In genomic region chr12:6452245-6452731, GRCh38 we compare ENCODE assay signal across 8 cellular contexts. TPM values are rescaled to one million over a fixed set of nuclear protein-coding genes. Genes with fewer than 3 reads are reported as not detected.
A peak's percentile ranks its signal among the peaks of the same experiment; 100 is the strongest.
DNase-seq lines count a peak whose midpoint lies in the region; ATAC-seq, FAIRE-seq and TF ChIP-seq lines count a peak whose summit lies in the region.

No MANE protein-coding gene starts in this region.

- 7% methylated on average over 2 of the region's 7 CpGs for WGBS in K562 (ENCODE audit: insufficient coverage, low coverage, missing lambda C conversion rate)

- CTCF ChIA-PET in K562 (lab: Yijun Ruan, JAX; ENCODE audit: low intra/inter-chr PET ratio): no interaction called here

- H3K27me3 Mint-ChIP-seq in immature natural killer cell (ENCODE audit: low read depth in 3 of 3): peaks cover 0 to 5% (median 0%) of the 10 kb centered on the region in 3 donors

- H3K36me3 ChIP-seq in GM06990 (ENCODE audit: control insufficient read depth, insufficient read depth, low read length) (peaks cover 25% of the 10 kb centered on the region), Karpas-422 (ENCODE audit: insufficient read depth, low read length) (peaks cover 6% of the 10 kb centered on the region; the same call in 1 of the 2 replicates), K562 (ENCODE audit: control insufficient read depth, insufficient read depth, low read length) (no peaks in the 10 kb centered on the region)

- TF ChIP-seq EP300 in K562 (IDR thresholded peaks at IDR 0.05; ENCODE audit: low read length): no peak

- peaks cover 7 to 21% (median 13%) of the 10 kb centered on the region in 3 donors for H3K36me3 Mint-ChIP-seq in immature natural killer cell

- H3K4me2 ChIP-seq in Karpas-422 (ENCODE audit: low read depth, low read length, poor library complexity, severe bottlenecking) (peak overlapping the region; percentile 96), K562 (ENCODE audit: insufficient read depth, low read length) (peak overlapping the region; percentile 77)

- no peaks in the 10 kb centered on the region for H3K9me1 ChIP-seq in K562 (ENCODE audit: control insufficient read depth, insufficient read depth, low read length)

- H3K79me2 ChIP-seq in Karpas-422 (ENCODE audit: low read length): peaks cover 5% of the 10 kb centered on the region
- no peaks in the 10 kb centered on the region for H3K79me2 ChIP-seq in K562 (ENCODE audit: control insufficient read depth, insufficient read depth, low read length)

- H3K4me1 ChIP-seq in Karpas-422 (ENCODE audit: low read length): peaks cover 48% of the 10 kb centered on the region
- H3K4me1 ChIP-seq in K562 (replicated peaks in 1 of 2; ENCODE audit: control insufficient read depth in 2 of 2, insufficient read depth in 2 of 2, low read length in 2 of 2): peaks cover 12 to 24% of the 10 kb centered on the region in 2 experiments; a peak in 4 of 5 replicates

- H3K27ac ChIP-seq in Karpas-422 (ENCODE audit: low read length) (peak overlapping the region; percentile 100), K562 (ENCODE audit: extremely low read depth, low read depth, low read length) (peak overlapping the region; percentile 75)

- H3K27me3 ChIP-seq in GM06990 (replicated peaks; ENCODE audit: control insufficient read depth, insufficient read depth, low read length) (no peaks in the 10 kb centered on the region), Karpas-422 (ENCODE audit: low read length) (no peaks in the 10 kb centered on the region), K562 (ENCODE audit: control insufficient read depth in 2 of 2, insufficient read depth in 2 of 2, low read length in 2 of 2) (no peaks in the 10 kb centered on the region)

- H3K9me3 ChIP-seq in Karpas-422 (ENCODE audit: low read length): no peaks in the 10 kb centered on the region
- H3K9me3 ChIP-seq in K562 (replicated peaks; ENCODE audit: control insufficient read depth, insufficient read depth, low read depth, low read length): no peaks in the 10 kb centered on the region

- no peak for TF ChIP-seq CTCF in GM06990 (IDR thresholded peaks at IDR 0.05; ENCODE audit: insufficient read depth, low read length, poor library complexity, severe bottlenecking)
- TF ChIP-seq CTCF in K562 (IDR thresholded peaks at IDR 0.05 in 2 of 3, conservative IDR thresholded peaks at IDR 0.05 in 1 of 3; ENCODE audit: insufficient read depth in 2 of 3, low read depth in 1 of 3, low read length in 3 of 3): no peak

- intact Hi-C loops in K562 (cut with micrococcal nuclease): no loop called here

- FAIRE-seq in K562 (lab: Jason Lieb, UNC): no peak

- in situ Hi-C loops in K562 (cut with MboI): loop anchor here (25.0 kb wide), 1 partner anchor 390 kb away; no protein-coding TSS in a partner anchor

- H3K4me1 Mint-ChIP-seq in immature natural killer cell: peaks cover 43 to 44% of the 10 kb centered on the region in 2 donors

- peak overlapping the region; percentile 97 to 100 (median 98) for H3K27ac Mint-ChIP-seq in immature natural killer cell

- H3K9me3 Mint-ChIP-seq in immature natural killer cell: no peaks in the 10 kb centered on the region

- H3K4me3 ChIP-seq in GM06990 (replicated peaks; ENCODE audit: low read depth, low read length) (peak overlapping the region; percentile 74), Karpas-422 (ENCODE audit: low read length) (peak overlapping the region; percentile 68), K562 (peak overlapping the region; percentile 28)

- H3K4me3 Mint-ChIP-seq in immature natural killer cell: peak overlapping the region; percentile 90 to 100 (median 100)

- H4K20me1 ChIP-seq in Karpas-422 (ENCODE audit: insufficient read depth, low read depth, low read length) (no peaks in the 10 kb centered on the region), K562 (replicated peaks; ENCODE audit: control insufficient read depth, insufficient read depth, low read length) (no peaks in the 10 kb centered on the region)

- peak; percentile 70 for ATAC-seq in K562

- H3K9ac ChIP-seq in Karpas-422 (ENCODE audit: low read length) (peak overlapping the region; percentile 95), K562 (ENCODE audit: insufficient read depth in 1 of 2, low read depth in 2 of 2, low read length in 2 of 2) (peak overlapping the region; percentile 60 to 91)

- H3K9me2 ChIP-seq in Karpas-422 (replicated peaks; ENCODE audit: insufficient read depth, low read length): no peaks in the 10 kb centered on the region

- BruUV-seq in K562 (replicated peaks; lab: Mats Ljungman, UMichigan): no TSS peak

- no peak overlapping the region for H2AFZ ChIP-seq in Karpas-422 (ENCODE audit: low read length)
- peak overlapping the region; percentile 99 for H2AFZ ChIP-seq in K562 (ENCODE audit: low read depth, low read length)

- no peak for TF ChIP-seq POLR2A in K562 (conservative IDR thresholded peaks at IDR 0.05)

- POLR2A ChIA-PET in K562 (lab: Yijun Ruan, JAX): interaction anchor here (1.0 to 2.6 kb wide), 4 partner anchors 8 to 41 kb away, joined by 3 to 14 read pairs (median 4); partner anchors contain the start of genes MRPL51 and VAMP1

- no peak for TF ChIP-seq RAD21 in K562 (CRISPR knock-in tag; conservative IDR thresholded peaks at IDR 0.05 in 1 of 2, IDR thresholded peaks at IDR 0.05 in 1 of 2)

- DNase-seq in GM06990 (ENCODE audit: extremely low read depth, insufficient read length): no peak
- DNase-seq in Karpas-422: peak; percentile 67
- peak in 1 of 4 experiments; percentile 12 for DNase-seq in K562 (ENCODE audit: extremely low read depth in 1 of 4, low spot score in 3 of 4)
- DNase-seq in immature natural killer cell: peak in 1 of 3 donors; percentile 14
- peak; percentile 59 for DNase-seq in stimulated activated CD8-positive, alpha-beta memory T cell treated with anti-CD3 and anti-CD28 coated beads, Interleukin-4, amount 100 ng/mL, for 48 hours
- no peak for DNase-seq in NCI-H2029 (lab: John Stamatoyannopoulos, UW)
- DNase-seq in T1000 (lab: John Stamatoyannopoulos, UW): no peak
- DNase-seq in CD1c-positive myeloid dendritic cell (ENCODE audit: extremely low spot score): no peak

RNA-seq across cellular contexts. Expression of gene TAPBPL, which starts 0.4 kb away (rescaled TPM):
- 6.1 and 11.2 TPM in 2 replicates for total RNA-seq in Karpas-422 (2014; rRNA removed; shearing (Covaris generic); ENCODE audit: low replicate concordance)
- 1.4 and 2.5 TPM in 2 replicates for total RNA-seq in K562 (2011; cell fraction: chromatin; rRNA removed; ENCODE audit: low replicate concordance)
- 1.8 and 3.3 TPM in 2 replicates for total RNA-seq in K562 (2011; cell fraction: nucleolus; rRNA removed)
- 1.8 and 3.9 TPM in 2 replicates for total RNA-seq in K562 (2011; cell fraction: nucleoplasm; rRNA removed)
- total RNA-seq in K562 (2014; rRNA removed) (0.37 and 0.64 TPM in 2 replicates), K562 (2014; rRNA removed; fragmentation: Illumina TruSeq; extraction: Trizol) (0.26 and 0.65 TPM in 2 replicates), K562 (2015; rRNA removed; fragmentation: Illumina TruSeq; extraction: Trizol) (1.3 and 1.6 TPM in 2 replicates), K562 (2021) (0.65 and 1.3 TPM in 2 replicates)
- polyA plus RNA-seq in K562 (2011; rRNA removed) (0.32 and 0.61 TPM in 2 replicates), K562 (2014; fragmentation: Illumina TruSeq; extraction: Trizol) (0.39 and 0.58 TPM in 2 replicates), K562 (2014; fragmentation: Nextera tagmentation; extraction: Ambion mirVana) (under 1 TPM; 0.29 to 0.31 TPM), K562 (2014; rRNA removed) (0.45 and 1.4 TPM in 2 replicates), immature natural killer cell (100 to 1,000 TPM; 205 to 276 (median 259) TPM)
- 0.83 and 0.96 TPM in 2 replicates for polyA plus RNA-seq in K562 (2011; cell fraction: cytosol; rRNA removed)
- 0.73 and 0.98 TPM in 2 replicates for polyA plus RNA-seq in K562 (2011; cell fraction: nucleus; rRNA removed)
- 2.2 and 5.1 TPM in 2 replicates for polyA plus RNA-seq in K562 (2012)
- polyA minus RNA-seq in K562 (2011; rRNA and poly(A)+ RNA removed): 0.18 and 0.33 TPM in 2 replicates
- not detected in 2 replicates for polyA minus RNA-seq in K562 (2011; cell fraction: cytosol; rRNA and poly(A)+ RNA removed)
- polyA minus RNA-seq in K562 (2011; cell fraction: nucleus; rRNA and poly(A)+ RNA removed): 0.40 and 0.89 TPM in 2 replicates

RNA-seq across cellular contexts. Expression of gene CD27, which starts 7.5 kb away (rescaled TPM):
- 155 and 203 TPM in 2 replicates for total RNA-seq in Karpas-422 (2014; rRNA removed; shearing (Covaris generic); ENCODE audit: low replicate concordance)
- total RNA-seq in K562 (2011; cell fraction: chromatin; rRNA removed; ENCODE audit: low replicate concordance): not detected in 2 replicates
- total RNA-seq in K562 (2011; cell fraction: nucleolus; rRNA removed): not detected in 2 replicates
- not detected in 2 replicates for total RNA-seq in K562 (2011; cell fraction: nucleoplasm; rRNA removed)
- total RNA-seq in K562 (2014; rRNA removed) (not detected in 2 replicates), K562 (2014; rRNA removed; fragmentation: Illumina TruSeq; extraction: Trizol) (not detected in 2 replicates), K562 (2015; rRNA removed; fragmentation: Illumina TruSeq; extraction: Trizol) (not detected in 2 replicates), K562 (2021) (0.18 and 0.24 TPM in 2 replicates)
- polyA plus RNA-seq in K562 (2011; rRNA removed) (not detected in 2 replicates), K562 (2014; fragmentation: Illumina TruSeq; extraction: Trizol) (not detected in 2 replicates), K562 (2014; fragmentation: Nextera tagmentation; extraction: Ambion mirVana) (not detected), K562 (2014; rRNA removed) (not detected in 2 replicates), immature natural killer cell (10 to 100 TPM; 17.0 to 28.5 (median 25.4) TPM)
- not detected in 2 replicates for polyA plus RNA-seq in K562 (2011; cell fraction: cytosol; rRNA removed)
- not detected in 2 replicates for polyA plus RNA-seq in K562 (2011; cell fraction: nucleus; rRNA removed)
- polyA plus RNA-seq in K562 (2012): 0.10 TPM in 1 of 2 replicates, not detected in the other
- polyA minus RNA-seq in K562 (2011; rRNA and poly(A)+ RNA removed): not detected in 2 replicates
- not detected in 2 replicates for polyA minus RNA-seq in K562 (2011; cell fraction: cytosol; rRNA and poly(A)+ RNA removed)
- not detected in 2 replicates for polyA minus RNA-seq in K562 (2011; cell fraction: nucleus; rRNA and poly(A)+ RNA removed)

RNA-seq across cellular contexts. Expression of gene VAMP1, which starts 18.2 kb away (rescaled TPM):
- total RNA-seq in Karpas-422 (2014; rRNA removed; shearing (Covaris generic); ENCODE audit: low replicate concordance): 528 and 555 TPM in 2 replicates
- 13.0 and 25.0 TPM in 2 replicates for total RNA-seq in K562 (2011; cell fraction: chromatin; rRNA removed; ENCODE audit: low replicate concordance)
- 12.3 and 12.6 TPM in 2 replicates for total RNA-seq in K562 (2011; cell fraction: nucleolus; rRNA removed)
- 13.8 and 23.0 TPM in 2 replicates for total RNA-seq in K562 (2011; cell fraction: nucleoplasm; rRNA removed)
- total RNA-seq in K562 (2014; rRNA removed) (3.1 and 10.2 TPM in 2 replicates), K562 (2014; rRNA removed; fragmentation: Illumina TruSeq; extraction: Trizol) (2.2 and 2.6 TPM in 2 replicates), K562 (2015; rRNA removed; fragmentation: Illumina TruSeq; extraction: Trizol) (2.4 and 2.7 TPM in 2 replicates), K562 (2021) (4.2 and 5.3 TPM in 2 replicates)
- polyA plus RNA-seq in K562 (2011; rRNA removed) (8.0 and 8.9 TPM in 2 replicates), K562 (2014; fragmentation: Illumina TruSeq; extraction: Trizol) (5.1 and 5.8 TPM in 2 replicates), K562 (2014; fragmentation: Nextera tagmentation; extraction: Ambion mirVana) (1 to 10 TPM in 1 of 2 experiments, under 1 TPM in 1; 0.76 to 1.1 TPM), K562 (2014; rRNA removed) (11.9 and 13.2 TPM in 2 replicates), immature natural killer cell (1 to 10 TPM; 7.8 to 9.7 (median 8.4) TPM)
- 6.6 and 8.8 TPM in 2 replicates for polyA plus RNA-seq in K562 (2011; cell fraction: cytosol; rRNA removed)
- 48.7 and 90.0 TPM in 2 replicates for polyA plus RNA-seq in K562 (2011; cell fraction: nucleus; rRNA removed)
- 5.2 and 9.0 TPM in 2 replicates for polyA plus RNA-seq in K562 (2012)
- polyA minus RNA-seq in K562 (2011; rRNA and poly(A)+ RNA removed): 5.7 and 6.1 TPM in 2 replicates
- polyA minus RNA-seq in K562 (2011; cell fraction: cytosol; rRNA and poly(A)+ RNA removed): 3.9 and 5.2 TPM in 2 replicates
- polyA minus RNA-seq in K562 (2011; cell fraction: nucleus; rRNA and poly(A)+ RNA removed): 6.1 and 6.6 TPM in 2 replicates

RNA-seq across cellular contexts. Expression of gene MRPL51, which starts 40.8 kb away (rescaled TPM):
- total RNA-seq in Karpas-422 (2014; rRNA removed; shearing (Covaris generic); ENCODE audit: low replicate concordance): 171 and 201 TPM in 2 replicates
- 10.4 and 15.7 TPM in 2 replicates for total RNA-seq in K562 (2011; cell fraction: chromatin; rRNA removed; ENCODE audit: low replicate concordance)
- total RNA-seq in K562 (2011; cell fraction: nucleolus; rRNA removed): 12.9 and 13.3 TPM in 2 replicates
- total RNA-seq in K562 (2011; cell fraction: nucleoplasm; rRNA removed): 14.3 and 21.4 TPM in 2 replicates
- total RNA-seq in K562 (2014; rRNA removed) (135 and 152 TPM in 2 replicates), K562 (2014; rRNA removed; fragmentation: Illumina TruSeq; extraction: Trizol) (254 and 288 TPM in 2 replicates), K562 (2015; rRNA removed; fragmentation: Illumina TruSeq; extraction: Trizol) (177 and 199 TPM in 2 replicates), K562 (2021) (205 and 208 TPM in 2 replicates)
- polyA plus RNA-seq in K562 (2011; rRNA removed) (87.9 and 127 TPM in 2 replicates), K562 (2014; fragmentation: Illumina TruSeq; extraction: Trizol) (198 and 214 TPM in 2 replicates), K562 (2014; fragmentation: Nextera tagmentation; extraction: Ambion mirVana) (100 to 1,000 TPM; 669 to 727 TPM), K562 (2014; rRNA removed) (220 and 267 TPM in 2 replicates), immature natural killer cell (100 to 1,000 TPM; 240 to 280 (median 248) TPM)
- 56.4 and 93.3 TPM in 2 replicates for polyA plus RNA-seq in K562 (2011; cell fraction: cytosol; rRNA removed)
- polyA plus RNA-seq in K562 (2011; cell fraction: nucleus; rRNA removed): 27.8 and 39.6 TPM in 2 replicates
- polyA plus RNA-seq in K562 (2012): 103 and 291 TPM in 2 replicates
- polyA minus RNA-seq in K562 (2011; rRNA and poly(A)+ RNA removed): 38.3 and 43.0 TPM in 2 replicates
- polyA minus RNA-seq in K562 (2011; cell fraction: cytosol; rRNA and poly(A)+ RNA removed): 21.7 and 23.6 TPM in 2 replicates
- 6.9 and 14.4 TPM in 2 replicates for polyA minus RNA-seq in K562 (2011; cell fraction: nucleus; rRNA and poly(A)+ RNA removed)

RNA-seq across cellular contexts. Expression of gene NCAPD2, which starts 41.6 kb away (rescaled TPM):
- 103 and 124 TPM in 2 replicates for total RNA-seq in Karpas-422 (2014; rRNA removed; shearing (Covaris generic); ENCODE audit: low replicate concordance)
- 180 and 234 TPM in 2 replicates for total RNA-seq in K562 (2011; cell fraction: chromatin; rRNA removed; ENCODE audit: low replicate concordance)
- total RNA-seq in K562 (2011; cell fraction: nucleolus; rRNA removed): 123 and 141 TPM in 2 replicates
- 94.7 and 123 TPM in 2 replicates for total RNA-seq in K562 (2011; cell fraction: nucleoplasm; rRNA removed)
- 88.9 and 90.9 TPM in 2 replicates for total RNA-seq in K562 (2014; rRNA removed)
- 58.6 and 59.8 TPM in 2 replicates for total RNA-seq in K562 (2014; rRNA removed; fragmentation: Illumina TruSeq; extraction: Trizol)
- 50.6 and 55.1 TPM in 2 replicates for total RNA-seq in K562 (2015; rRNA removed; fragmentation: Illumina TruSeq; extraction: Trizol)
- 66.6 and 79.3 TPM in 2 replicates for total RNA-seq in K562 (2021)
- polyA plus RNA-seq in K562 (2011; rRNA removed): 68.3 and 88.8 TPM in 2 replicates
- polyA plus RNA-seq in K562 (2011; cell fraction: cytosol; rRNA removed): 70.4 and 83.4 TPM in 2 replicates
- polyA plus RNA-seq in K562 (2011; cell fraction: nucleus; rRNA removed): 111 and 114 TPM in 2 replicates
- polyA plus RNA-seq in K562 (2012): 67.4 and 77.6 TPM in 2 replicates
- 93.7 and 95.4 TPM in 2 replicates for polyA plus RNA-seq in K562 (2014; fragmentation: Illumina TruSeq; extraction: Trizol)
- 10 to 100 TPM; 16.9 to 35.5 TPM for polyA plus RNA-seq in K562 (2014; fragmentation: Nextera tagmentation; extraction: Ambion mirVana)
- 55.3 and 70.9 TPM in 2 replicates for polyA plus RNA-seq in K562 (2014; rRNA removed)
- 103 and 106 TPM in 2 replicates for polyA minus RNA-seq in K562 (2011; rRNA and poly(A)+ RNA removed)
- polyA minus RNA-seq in K562 (2011; cell fraction: cytosol; rRNA and poly(A)+ RNA removed): 93.9 and 94.0 TPM in 2 replicates
- polyA minus RNA-seq in K562 (2011; cell fraction: nucleus; rRNA and poly(A)+ RNA removed): 52.2 and 80.1 TPM in 2 replicates
- 10 to 100 TPM; 23.3 to 50.5 (median 24.0) TPM for polyA plus RNA-seq in immature natural killer cell

Comparison
In these comparisons a context has a peak if more than half of its experiments do, and no peak if none do; other contexts are left out.
1. DNase-seq: peak in Karpas-422 (single experiment) and stimulated activated CD8-positive, alpha-beta memory T cell treated with anti-CD3 and anti-CD28 coated beads, Interleukin-4, amount 100 ng/mL, for 48 hours (single experiment); none in GM06990 (single experiment), NCI-H2029 (single experiment), T1000 (single experiment) and CD1c-positive myeloid dendritic cell (single experiment).
2. RNA of gene CD27, which starts 7.5 kb away (total RNA-seq): 155 to 203 TPM in Karpas-422; 0.18 to 0.24 TPM in K562; every median in the first group is over 100 times any median in the second.
3. RNA of gene VAMP1, which starts 18.2 kb away (total RNA-seq): 528 to 555 TPM in Karpas-422; 2.2 to 25.0 TPM in K562; every median in the first group is over 10 times any median in the second.
4. Peak in every context shown above with its lines, with median percentiles within 50 percentile points of each other: H3K4me3 ChIP-seq.